Comparison of ENCODE assay signal across 8 cellular contexts in the genomic region with DNA sequence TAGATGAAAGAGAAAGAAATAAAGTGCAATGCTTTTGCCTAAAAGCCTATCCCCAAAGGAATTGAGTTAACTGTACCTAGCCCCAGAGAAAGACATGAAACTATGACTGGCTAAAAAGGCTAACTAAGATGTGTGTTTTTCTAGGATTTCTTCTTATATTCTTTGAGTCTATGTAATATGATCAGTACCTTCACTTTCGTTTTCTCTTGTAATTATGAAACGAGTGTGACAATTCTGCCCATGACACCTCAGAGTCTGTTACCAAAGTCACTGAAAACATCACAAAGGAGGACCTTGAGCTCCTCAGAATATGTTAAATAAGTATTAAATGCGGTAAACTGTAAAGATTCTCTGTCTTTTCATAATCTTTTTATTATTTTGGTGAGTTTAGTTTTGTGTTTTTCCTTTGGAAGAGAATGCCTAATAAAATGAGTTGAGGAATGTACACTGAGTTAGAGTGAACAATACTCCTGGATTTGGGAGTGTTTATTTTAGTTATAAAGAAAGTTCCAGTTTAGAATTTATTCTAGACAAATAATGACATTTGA.
DNase-seq lines count a peak whose midpoint lies in the region; ATAC-seq and TF ChIP-seq lines count a peak whose summit lies in the region.

No MANE protein-coding gene starts in this region.

- H3K36me3 Mint-ChIP-seq in brain, result peaks cover 5% of the 10 kb centered on the region

- peaks cover 36% of the 10 kb centered on the region for H3K4me1 Mint-ChIP-seq in brain

- peak; percentile 87 for ATAC-seq in GM18505 (IDR thresholded peaks at IDR 0.05; ENCODE audit: unreplicated experiment)
- ATAC-seq in GM21360 (IDR thresholded peaks at IDR 0.05; ENCODE audit: unreplicated experiment), result peak; percentile 95
- ATAC-seq in HG03280 (IDR thresholded peaks at IDR 0.05; ENCODE audit: unreplicated experiment), result peak; percentile 93

- DNase-seq in epidermal melanocyte (ENCODE audit: insufficient read length, low spot score), result no peak
- no peak for DNase-seq in DMS114 treated with DMSO at 0.1 percent for 48 hours (lab: John Stamatoyannopoulos, UW; ENCODE audit: unreplicated experiment)
- DNase-seq in GDM1 (lab: John Stamatoyannopoulos, UW), result no peak
- no peak for DNase-seq in HK-2 (ENCODE audit: unreplicated experiment)

- peaks cover 0 to 11% (median 2%) of the 10 kb centered on the region in 5 experiments for H3K9me3 Mint-ChIP-seq in brain

- no peak for TF ChIP-seq CTCF in brain (conservative IDR thresholded peaks at IDR 0.05)

- H3K4me3 Mint-ChIP-seq in brain, result peak overlapping the region in 2 of 5 experiments; percentile 10 to 66

- H3K27me3 Mint-ChIP-seq in brain, result no peaks in the 10 kb centered on the region

- H3K27ac Mint-ChIP-seq in brain, result peak overlapping the region in 4 of 5 experiments; percentile 18 to 79 (median 58)

- TF ChIP-seq POLR2A in GM18505 (IDR thresholded peaks at IDR 0.05; ENCODE audit: borderline replicate concordance, extremely low read depth, insufficient read depth, insufficient read length), result no peak
